8 cellular contexts compared by ENCODE assay signal in the genomic region with DNA sequence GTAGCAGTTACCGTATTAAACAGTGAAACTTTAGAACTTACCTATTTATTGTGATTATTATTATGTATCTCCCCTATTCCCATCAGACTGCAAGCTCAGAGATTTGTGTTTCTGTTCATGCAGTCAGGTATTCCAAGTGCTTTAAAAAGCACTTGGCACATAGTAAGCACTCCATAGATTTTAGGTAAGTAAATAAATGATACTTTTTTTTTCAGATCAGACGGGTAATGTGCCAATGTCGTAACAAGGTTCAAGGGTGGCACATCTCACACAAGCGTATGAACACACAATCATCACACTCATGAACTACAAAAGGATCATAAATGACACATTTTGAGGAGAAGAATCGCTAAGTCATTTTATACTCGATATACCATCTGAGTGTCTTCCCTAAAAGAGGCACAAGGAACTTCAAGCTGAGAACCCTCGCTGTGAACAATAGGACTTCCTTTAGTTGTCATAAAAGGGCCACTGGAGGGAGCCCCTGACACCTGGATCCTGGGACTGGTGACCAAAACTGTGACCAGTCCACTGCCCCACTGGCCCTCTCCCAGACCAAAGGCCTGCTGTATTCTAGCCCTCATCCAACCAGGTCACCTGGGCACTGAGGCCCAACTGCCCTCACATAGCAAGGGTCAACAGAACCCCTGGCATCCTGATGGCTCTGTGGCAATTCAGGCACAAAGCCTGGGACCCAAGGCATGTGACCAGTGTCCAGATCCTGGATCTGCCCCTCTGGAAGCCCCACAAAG. TPM values are rescaled to one million over a fixed set of nuclear protein-coding genes. Genes with fewer than 3 reads are reported as not detected.
DNase-seq lines count a peak whose midpoint lies in the region; ATAC-seq and TF ChIP-seq lines count a peak whose summit lies in the region.

No MANE protein-coding gene starts in this region.

- H3K36me3 ChIP-seq in DOHH2 (ENCODE audit: control insufficient read depth, low read length) (no peaks in the 10 kb centered on the region), Loucy (ENCODE audit: insufficient read depth, low read length) (no peaks in the 10 kb centered on the region)

- H3K4me1 ChIP-seq in DOHH2 (ENCODE audit: control insufficient read depth, low read length) (no peaks in the 10 kb centered on the region), Loucy (ENCODE audit: insufficient read depth, low read length, poor library complexity, severe bottlenecking) (no peaks in the 10 kb centered on the region)

- H3K79me2 ChIP-seq in DOHH2 (ENCODE audit: control insufficient read depth, low read length): no peaks in the 10 kb centered on the region
- no peaks in the 10 kb centered on the region for H3K79me2 ChIP-seq in Loucy (ENCODE audit: insufficient read depth, low read length)

- no peaks in the 10 kb centered on the region for H3F3A ChIP-seq in DOHH2 (ENCODE audit: control insufficient read depth, insufficient read depth)
- no peaks in the 10 kb centered on the region for H3F3A ChIP-seq in Loucy (ENCODE audit: low read depth)

- H3K9me2 ChIP-seq in DOHH2 (replicated peaks; ENCODE audit: control insufficient read depth, low read length) (no peaks in the 10 kb centered on the region), Loucy (replicated peaks; ENCODE audit: low read depth, low read length) (no peaks in the 10 kb centered on the region)

- H3K4me2 ChIP-seq in DOHH2 (ENCODE audit: low read length) (no peak overlapping the region), Loucy (ENCODE audit: low read depth, low read length, poor library complexity, severe bottlenecking) (no peak overlapping the region)

- H3K36me3 Mint-ChIP-seq in activated CD4-positive, alpha-beta T cell treated with anti-CD3 and anti-CD28 coated beads for 36 hours (ENCODE audit: low read depth): no peaks in the 10 kb centered on the region

- CTCF ChIA-PET in activated CD4-positive, alpha-beta T cell treated with anti-CD3 and anti-CD28 coated beads for 36 hours (lab: Charles Lee): interaction anchor here (0.6 to 1.1 kb wide), 2 partner anchors 74 to 152 kb away, joined by 4 to 6 read pairs; no protein-coding TSS in a partner anchor

- POLR2A ChIA-PET in activated CD4-positive, alpha-beta T cell treated with anti-CD3 and anti-CD28 coated beads for 36 hours (lab: Charles Lee): interaction anchor here (0.7 kb wide), 1 partner anchor 83 kb away, joined by 4 read pairs; no protein-coding TSS in a partner anchor

- H3K4me3 Mint-ChIP-seq in activated CD4-positive, alpha-beta T cell treated with anti-CD3 and anti-CD28 coated beads for 36 hours: no peak overlapping the region

- peak overlapping the region; percentile 53 for H2AFZ ChIP-seq in Loucy (ENCODE audit: low read length)

- H3K27me3 ChIP-seq in DOHH2 (ENCODE audit: control insufficient read depth, low read length): no peaks in the 10 kb centered on the region
- H3K27me3 ChIP-seq in Loucy (ENCODE audit: insufficient read depth, low read length, poor library complexity, severe bottlenecking): no peaks in the 10 kb centered on the region

- DNase-seq in cardiac fibroblast (ENCODE audit: low read depth in 2 of 2) (peak; percentile 50 to 61), lung microvascular endothelial cell (ENCODE audit: low read depth in 2 of 2) (peak; percentile 58 to 68), C1 segment of cervical spinal cord (lab: John Stamatoyannopoulos, UW) (no peak), NCI-H446 (lab: John Stamatoyannopoulos, UW) (no peak)
- no peak for DNase-seq in activated CD4-positive, alpha-beta T cell treated with anti-CD3 and anti-CD28 coated beads for 36 hours

- H3K4me1 Mint-ChIP-seq in activated CD4-positive, alpha-beta T cell treated with anti-CD3 and anti-CD28 coated beads for 36 hours: no peaks in the 10 kb centered on the region

- H4K20me1 ChIP-seq in DOHH2 (ENCODE audit: control insufficient read depth, insufficient read depth, low read depth, low read length) (no peaks in the 10 kb centered on the region), Loucy (ENCODE audit: insufficient read depth, low read length, poor library complexity, severe bottlenecking) (no peaks in the 10 kb centered on the region)

- no peak for ATAC-seq in activated CD4-positive, alpha-beta T cell treated with anti-CD3 and anti-CD28 coated beads for 36 hours
- ATAC-seq in GM18502 (IDR thresholded peaks at IDR 0.05; ENCODE audit: poor library complexity, unreplicated experiment): no peak

- TF ChIP-seq CTCF in DOHH2 (IDR thresholded peaks at IDR 0.05; ENCODE audit: low read depth, low read length, poor library complexity, severe bottlenecking): peak; percentile 72
- peak; percentile 68 for TF ChIP-seq CTCF in Loucy (conservative IDR thresholded peaks at IDR 0.05; ENCODE audit: low read length)
- TF ChIP-seq CTCF in cardiac fibroblast (IDR thresholded peaks at IDR 0.05; ENCODE audit: low read depth, low read length): peak; percentile 48

- H3K9me3 ChIP-seq in DOHH2 (ENCODE audit: control insufficient read depth, insufficient read depth, low read length): no peaks in the 10 kb centered on the region
- no peaks in the 10 kb centered on the region for H3K9me3 ChIP-seq in Loucy (ENCODE audit: insufficient read depth, low read depth, low read length)

- no peaks in the 10 kb centered on the region for H3K27me3 Mint-ChIP-seq in activated CD4-positive, alpha-beta T cell treated with anti-CD3 and anti-CD28 coated beads for 36 hours

- no peaks in the 10 kb centered on the region for H3K9me3 Mint-ChIP-seq in activated CD4-positive, alpha-beta T cell treated with anti-CD3 and anti-CD28 coated beads for 36 hours (ENCODE audit: low read depth)

- intact Hi-C loops in activated CD4-positive, alpha-beta T cell treated with anti-CD3 and anti-CD28 coated beads for 36 hours (cut with DNase I, micrococcal nuclease): no loop called here

- H3K9ac ChIP-seq in Loucy (ENCODE audit: low read depth, low read length, poor library complexity, severe bottlenecking): no peak overlapping the region

- H3K27ac ChIP-seq in DOHH2 (ENCODE audit: low read depth, low read length): no peak overlapping the region

- H3K4me3 ChIP-seq in DOHH2 (ENCODE audit: low read length) (no peak overlapping the region), Loucy (ENCODE audit: low read length, poor library complexity, severe bottlenecking) (no peak overlapping the region), cardiac fibroblast (replicated peaks in 1 of 2; ENCODE audit: low read depth in 2 of 2, low read length in 2 of 2) (no peak overlapping the region)

- H3K27ac Mint-ChIP-seq in activated CD4-positive, alpha-beta T cell treated with anti-CD3 and anti-CD28 coated beads for 36 hours: no peak overlapping the region

RNA-seq across cellular contexts. Expression of gene KIF9, which starts 32.1 kb away (rescaled TPM):
- 6.1 and 7.1 TPM in 2 replicates for total RNA-seq in lung microvascular endothelial cell
- total RNA-seq in activated CD4-positive, alpha-beta T cell treated with anti-CD3 and anti-CD28 coated beads for 36 hours: 1 to 10 TPM; 2.7 to 5.3 TPM

RNA-seq across cellular contexts. Expression of gene KLHL18, which starts 32.3 kb away (rescaled TPM):
- 14.9 and 15.5 TPM in 2 replicates for total RNA-seq in lung microvascular endothelial cell
- total RNA-seq in activated CD4-positive, alpha-beta T cell treated with anti-CD3 and anti-CD28 coated beads for 36 hours: 10 to 100 TPM; 19.0 to 22.4 TPM

Comparison
In these comparisons a context has a peak if more than half of its experiments do, and no peak if none do; other contexts are left out.
1. DNase-seq: peak in cardiac fibroblast (2 of 2) and lung microvascular endothelial cell (2 of 2); none in activated CD4-positive, alpha-beta T cell treated with anti-CD3 and anti-CD28 coated beads for 36 hours (single experiment), C1 segment of cervical spinal cord (0 of 14) and NCI-H446 (0 of 2).
2. Peak in every context shown above with its lines, with median percentiles within 50 percentile points of each other: CTCF ChIP-seq.